24 cellular contexts compared by ENCODE assay signal in genomic region chr20:49885558-49886332, GRCh38. TPM values are rescaled to one million over a fixed set of nuclear protein-coding genes. Genes with fewer than 3 reads are reported as not detected.
DNase-seq lines count a peak whose midpoint lies in the region; ATAC-seq and TF ChIP-seq lines count a peak whose summit lies in the region.
"Had no signal": no experiment of that assay in that cellular context is flagged by ENCODE, and none has a peak within 500 bp of the region (broad histone marks: within the 10 kb centered on the region; RNA-seq: fewer than 3 reads in every experiment).

No MANE protein-coding gene starts in this region.

- peak overlapping the region; percentile 5 for H3K27ac ChIP-seq in HUES48 (ENCODE audit: low read depth, low read length)
- no peak overlapping the region for H3K27ac ChIP-seq in endodermal cell (ENCODE audit: low read depth, low read length)
- no peak overlapping the region for H3K27ac ChIP-seq in effector memory CD4-positive, alpha-beta T cell (ENCODE audit: insufficient read depth, low read length, poor library complexity, severe bottlenecking)

- 79 to 80% methylated on average over 15 to 16 of the region's 16 CpGs for WGBS in endodermal cell (ENCODE audit: insufficient coverage in 1 of 2, insufficient read length in 1 of 2), 2 experiments

- H3K36me3 Mint-ChIP-seq in endodermal cell (ENCODE audit: low read depth), result peaks cover 11% of the 10 kb centered on the region
- peaks cover 46 to 69% of the 10 kb centered on the region in 2 donors for H3K36me3 Mint-ChIP-seq in stimulated activated naive B cell treated with anti-CD40 and anti-IgM and Interleukin-4, amounts not matched to agents 10 μg/mL and 1 μg/mL and 100 μg/mL, for 72 hours

- ATAC-seq in stimulated activated naive B cell treated with anti-CD40 and anti-IgM and Interleukin-4, amounts not matched to agents 10 μg/mL and 1 μg/mL and 100 μg/mL, for 72 hours (replicated peaks), result no peak
- ATAC-seq in HG03439 (IDR thresholded peaks at IDR 0.05; ENCODE audit: unreplicated experiment), result no peak
- ATAC-seq: activated CD4-positive, CD25-positive, alpha-beta regulatory T cell treated with anti-CD3 and anti-CD28 coated beads, Interleukin-2, amount 50 U/mL, for 24 hours; effector memory CD8-positive, alpha-beta T cell; left lobe of liver; stimulated activated naive CD8-positive, alpha-beta T cell treated with anti-CD3 and anti-CD28 coated beads, Interleukin-15, amount 100 ng/mL, for 72 hours had no signal

- peaks cover 15% of the 10 kb centered on the region for H3K4me1 Mint-ChIP-seq in endodermal cell
- peaks cover 14 to 18% of the 10 kb centered on the region in 2 donors for H3K4me1 Mint-ChIP-seq in stimulated activated naive B cell treated with anti-CD40 and anti-IgM and Interleukin-4, amounts not matched to agents 10 μg/mL and 1 μg/mL and 100 μg/mL, for 72 hours

- H3K4me3 ChIP-seq in HUES48 (ENCODE audit: low read depth, low read length), result no peak overlapping the region
- H3K4me3 ChIP-seq in endodermal cell (ENCODE audit: low read length), result no peak overlapping the region
- H3K4me3 ChIP-seq in effector memory CD4-positive, alpha-beta T cell (ENCODE audit: insufficient read depth, low read depth, low read length, poor library complexity, severe bottlenecking), result no peak overlapping the region
- H3K4me3 ChIP-seq: smooth muscle cell had no signal

- no peaks in the 10 kb centered on the region for H3K27me3 ChIP-seq in HUES48 (ENCODE audit: control insufficient read depth, insufficient read depth, low read length)
- H3K27me3 ChIP-seq in endodermal cell (ENCODE audit: control insufficient read depth, insufficient read depth, low read length, poor library complexity, severe bottlenecking), result no peaks in the 10 kb centered on the region
- H3K27me3 ChIP-seq in effector memory CD4-positive, alpha-beta T cell (replicated peaks; ENCODE audit: control insufficient read depth, insufficient read depth, low read length, poor library complexity, severe bottlenecking), result no peaks in the 10 kb centered on the region

- DNase-seq in NCI-H2107 treated with DMSO at 0.1 percent for 48 hours (lab: John Stamatoyannopoulos, UW; ENCODE audit: unreplicated experiment) (peak; percentile 56), NCI-H2107 (lab: John Stamatoyannopoulos, UW) (no peak), endodermal cell (peak; percentile 71), NAMALWA (ENCODE audit: low spot score) (no peak)
- no peak for DNase-seq in stimulated activated naive B cell treated with anti-CD40 and anti-IgM and Interleukin-4, amounts not matched to agents 10 μg/mL and 1 μg/mL and 100 μg/mL, for 72 hours
- no peak for DNase-seq in effector memory CD4-positive, alpha-beta T cell
- DNase-seq: 8988T; activated naive CD8-positive, alpha-beta T cell treated with anti-CD3 and anti-CD28 coated beads, Interleukin-2, amount 10 ng/mL, durations not matched to agents 7 days and 5 days; effector memory CD8-positive, alpha-beta T cell; GF-D8; glutamatergic neuron; KBM-7; midbrain; NCI-H187 treated with DMSO at 0.1 percent for 48 hours; NCI-H510A treated with DMSO at 0.1 percent for 48 hours; stimulated activated CD4-positive, alpha-beta T cell treated with anti-CD3 and anti-CD28 coated beads, Interleukin-4, amount 100 ng/mL, for 1 hour; stimulated activated naive CD8-positive, alpha-beta T cell treated with anti-CD3 and anti-CD28 coated beads, Interleukin-15, amount 100 ng/mL, for 72 hours; T-helper 9 cell had no signal

- H3K9me3 Mint-ChIP-seq in endodermal cell, result no peaks in the 10 kb centered on the region
- no peaks in the 10 kb centered on the region for H3K9me3 Mint-ChIP-seq in stimulated activated naive B cell treated with anti-CD40 and anti-IgM and Interleukin-4, amounts not matched to agents 10 μg/mL and 1 μg/mL and 100 μg/mL, for 72 hours
- H3K9me3 Mint-ChIP-seq: activated naive CD8-positive, alpha-beta T cell treated with anti-CD3 and anti-CD28 coated beads, Interleukin-2, amount 10 ng/mL, durations not matched to agents 7 days and 5 days; effector memory CD8-positive, alpha-beta T cell; stimulated activated naive CD8-positive, alpha-beta T cell treated with anti-CD3 and anti-CD28 coated beads, Interleukin-15, amount 100 ng/mL, for 72 hours had no signal

- TF ChIP-seq CTCF in endodermal cell (conservative IDR thresholded peaks at IDR 0.05), result no peak

- H3K4me3 Mint-ChIP-seq in endodermal cell, result no peak overlapping the region
- no peak overlapping the region for H3K4me3 Mint-ChIP-seq in stimulated activated naive B cell treated with anti-CD40 and anti-IgM and Interleukin-4, amounts not matched to agents 10 μg/mL and 1 μg/mL and 100 μg/mL, for 72 hours
- H3K4me3 Mint-ChIP-seq: activated naive CD8-positive, alpha-beta T cell treated with anti-CD3 and anti-CD28 coated beads, Interleukin-2, amount 10 ng/mL, durations not matched to agents 7 days and 5 days; B cell; effector memory CD8-positive, alpha-beta T cell; stimulated activated naive CD8-positive, alpha-beta T cell treated with anti-CD3 and anti-CD28 coated beads, Interleukin-15, amount 100 ng/mL, for 72 hours had no signal

- H3K9ac ChIP-seq in HUES48 (ENCODE audit: low read depth, low read length) (no peak overlapping the region), endodermal cell (ENCODE audit: extremely low read depth, low read length, poor library complexity, severe bottlenecking) (no peak overlapping the region)

- H3K9me3 ChIP-seq in HUES48 (ENCODE audit: control insufficient read depth, insufficient read depth, low read length) (no peaks in the 10 kb centered on the region), endodermal cell (ENCODE audit: control insufficient read depth, low read length) (no peaks in the 10 kb centered on the region)
- no peaks in the 10 kb centered on the region for H3K9me3 ChIP-seq in effector memory CD4-positive, alpha-beta T cell (ENCODE audit: control insufficient read depth, low read length)

- peaks cover 17% of the 10 kb centered on the region for H3K4me1 ChIP-seq in HUES48 (ENCODE audit: control insufficient read depth, insufficient read depth, low read length)
- H3K4me1 ChIP-seq in endodermal cell (ENCODE audit: control insufficient read depth, insufficient read depth, low read length), result peaks cover 2% of the 10 kb centered on the region
- no peaks in the 10 kb centered on the region for H3K4me1 ChIP-seq in effector memory CD4-positive, alpha-beta T cell (ENCODE audit: control insufficient read depth, insufficient read depth, low read length, poor library complexity, severe bottlenecking)

- no peak overlapping the region for H3K27ac Mint-ChIP-seq in endodermal cell
- H3K27ac Mint-ChIP-seq in stimulated activated naive B cell treated with anti-CD40 and anti-IgM and Interleukin-4, amounts not matched to agents 10 μg/mL and 1 μg/mL and 100 μg/mL, for 72 hours, result peak overlapping the region; percentile 63
- H3K27ac Mint-ChIP-seq: activated naive CD8-positive, alpha-beta T cell treated with anti-CD3 and anti-CD28 coated beads, Interleukin-2, amount 10 ng/mL, durations not matched to agents 7 days and 5 days; B cell had no signal

- peaks cover 14% of the 10 kb centered on the region; the same call in 1 of the 2 replicates for H3K36me3 ChIP-seq in HUES48 (ENCODE audit: control insufficient read depth, insufficient read depth, low read length)
- H3K36me3 ChIP-seq in endodermal cell (ENCODE audit: control insufficient read depth, insufficient read depth, low read length), result peaks cover 24% of the 10 kb centered on the region
- peaks cover 60% of the 10 kb centered on the region for H3K36me3 ChIP-seq in effector memory CD4-positive, alpha-beta T cell (ENCODE audit: control insufficient read depth, insufficient read depth, low read length)

- H3K27me3 Mint-ChIP-seq in endodermal cell (ENCODE audit: insufficient read depth), result peaks cover 1% of the 10 kb centered on the region
- H3K27me3 Mint-ChIP-seq in stimulated activated naive B cell treated with anti-CD40 and anti-IgM and Interleukin-4, amounts not matched to agents 10 μg/mL and 1 μg/mL and 100 μg/mL, for 72 hours, result no peaks in the 10 kb centered on the region
- H3K27me3 Mint-ChIP-seq: activated naive CD8-positive, alpha-beta T cell treated with anti-CD3 and anti-CD28 coated beads, Interleukin-2, amount 10 ng/mL, durations not matched to agents 7 days and 5 days; B cell; effector memory CD8-positive, alpha-beta T cell; stimulated activated naive CD8-positive, alpha-beta T cell treated with anti-CD3 and anti-CD28 coated beads, Interleukin-15, amount 100 ng/mL, for 72 hours had no signal

RNA-seq across cellular contexts. Expression of gene SPATA2, which starts 29.6 kb away (rescaled TPM):
- 10 to 100 TPM in 1 of 2 donors, 1 to 10 TPM in 1; 8.6 to 10.4 TPM for total RNA-seq in endodermal cell
- 10.2 TPM for polyA plus RNA-seq in endodermal cell (2013, experiment 1 of 2)
- polyA plus RNA-seq in endodermal cell (2013, experiment 2 of 2), result 8.3 TPM

RNA-seq across cellular contexts. Expression of gene RNF114, which starts 50.5 kb away (rescaled TPM):
- 10 to 100 TPM; 48.8 to 52.5 TPM for total RNA-seq in endodermal cell
- 91.4 TPM for polyA plus RNA-seq in endodermal cell (2013, experiment 1 of 2)
- 92.1 TPM for polyA plus RNA-seq in endodermal cell (2013, experiment 2 of 2)

Comparison
In these comparisons a context has a peak if more than half of its experiments do, and no peak if none do; other contexts are left out.
1. DNase-seq: peak in NCI-H2107 treated with DMSO at 0.1 percent for 48 hours (single experiment) and endodermal cell (single experiment); none in NCI-H2107 (single experiment), stimulated activated naive B cell treated with anti-CD40 and anti-IgM and Interleukin-4, amounts not matched to agents 10 μg/mL and 1 μg/mL and 100 μg/mL, for 72 hours (single experiment), NAMALWA (single experiment) and effector memory CD4-positive, alpha-beta T cell (0 of 3).